Comparison of ENCODE assay signal across 22 cellular contexts in genomic region chr20:49119972-49120371, GRCh38.
A peak's percentile ranks its signal among the peaks of the same experiment; 100 is the strongest.
DNase-seq lines count a peak whose midpoint lies in the region; ATAC-seq and TF ChIP-seq lines count a peak whose summit lies in the region.
"Had no signal": no experiment of that assay in that cellular context is flagged by ENCODE, and none has a peak within 500 bp of the region (broad histone marks: within the 10 kb centered on the region; RNA-seq: fewer than 3 reads in every experiment).

No MANE protein-coding gene starts in this region.

- H3K9me3 ChIP-seq in IMR-90 (ENCODE audit: control insufficient read depth, insufficient read depth, low read length) = no peaks in the 10 kb centered on the region
- no peaks in the 10 kb centered on the region for H3K9me3 ChIP-seq in parathyroid adenoma (ENCODE audit: control insufficient read depth, low read length)
- H3K9me3 ChIP-seq: BLaER1 treated with 17β-estradiol and CSF1 and Interleukin-3, amounts not matched to agents 10 nM and 100 nM had no signal

- no TSS peak for BruUV-seq in IMR-90 (replicated peaks; lab: Mats Ljungman, UMichigan)

- no peak overlapping the region for H3K27ac ChIP-seq in IMR-90 (ENCODE audit: insufficient read depth, low read length)
- peak overlapping the region; percentile 45 for H3K27ac ChIP-seq in parathyroid adenoma
- H3K27ac ChIP-seq: 22Rv1; BLaER1 treated with 17β-estradiol and CSF1 and Interleukin-3, amounts not matched to agents 10 nM and 100 nM; RWPE1 had no signal

- peaks cover 11% of the 10 kb centered on the region for H3K79me2 ChIP-seq in parathyroid adenoma

- H2AFZ ChIP-seq in IMR-90 (replicated peaks; ENCODE audit: low read length, poor library complexity) = no peak overlapping the region
- H2AFZ ChIP-seq in parathyroid adenoma = peak overlapping the region; percentile 12

- no peak overlapping the region for H3K4ac ChIP-seq in IMR-90 (ENCODE audit: low read depth, low read length)

- H3K4me2 ChIP-seq in IMR-90 (ENCODE audit: low read depth, low read length) (no peak overlapping the region), parathyroid adenoma (ENCODE audit: low read length) (peak overlapping the region; percentile 60)
- H3K4me2 ChIP-seq: BLaER1 treated with 17β-estradiol and CSF1 and Interleukin-3, amounts not matched to agents 10 nM and 100 nM had no signal

- H3K9ac ChIP-seq in IMR-90 (ENCODE audit: low read depth, low read length) (no peak overlapping the region), parathyroid adenoma (no peak overlapping the region)
- H3K9ac ChIP-seq: BLaER1 treated with 17β-estradiol and CSF1 and Interleukin-3, amounts not matched to agents 10 nM and 100 nM had no signal

- ATAC-seq in IMR-90 (ENCODE audit: low read depth) (no peak), HG03565 (IDR thresholded peaks at IDR 0.05; ENCODE audit: unreplicated experiment) (no peak)
- no peak for ATAC-seq in central memory CD8-positive, alpha-beta T cell (replicated peaks; ENCODE audit: extremely low read depth, poor library complexity, severe bottlenecking)
- ATAC-seq in naive thymus-derived CD8-positive, alpha-beta T cell = no peak
- ATAC-seq: GM12878, HCT116 had no signal

- peaks cover 2% of the 10 kb centered on the region for H3K4me1 ChIP-seq in IMR-90 (ENCODE audit: control insufficient read depth, insufficient read depth, low read length)
- H3K4me1 ChIP-seq in parathyroid adenoma = peaks cover 32% of the 10 kb centered on the region
- H3K4me1 ChIP-seq: BLaER1 treated with 17β-estradiol and CSF1 and Interleukin-3, amounts not matched to agents 10 nM and 100 nM had no signal

- no peak overlapping the region for H2BK15ac ChIP-seq in IMR-90 (ENCODE audit: low read depth, low read length)

- H2BK5ac ChIP-seq in IMR-90 (ENCODE audit: low read depth, low read length, poor library complexity, severe bottlenecking) = no peak overlapping the region

- no peak for DNase-seq in T-helper 2 cell treated with Interferon-gamma antibody and Interleukin-4, amounts not matched to agents 5 μg/mL and 100 μg/mL, for 36 hours (ENCODE audit: low spot score)
- no peak for DNase-seq in T-helper 2 cell
- DNase-seq in IMR-90 = no peak
- no peak for DNase-seq in central memory CD8-positive, alpha-beta T cell (ENCODE audit: low spot score in 2 of 2)
- DNase-seq in naive thymus-derived CD8-positive, alpha-beta T cell = no peak
- no peak for DNase-seq in SIG-M5 treated with dmso at 0.1 percent for 504 hours (lab: John Stamatoyannopoulos, UW; ENCODE audit: unreplicated experiment)
- DNase-seq: CD4-positive, alpha-beta memory T cell; DND-41; NCI-H1092 treated with DMSO at 0.1 percent for 48 hours; NCI-H1436 treated with DMSO at 0.1 percent for 48 hours; NCI-H2029; NCI-H2227 treated with DMSO at 0.1 percent for 48 hours; NCI-H510A treated with DMSO at 0.1 percent for 48 hours; NCI-H748 treated with DMSO at 0.1 percent for 48 hours; SIG-M5 had no signal

- in situ Hi-C loops in IMR-90 (cut with MboI; ENCODE audit: low sequenced_read_pairs) = no loop called here

- intact Hi-C loops in IMR-90 (cut with micrococcal nuclease) = no loop called here

- H4K5ac ChIP-seq in IMR-90 (ENCODE audit: low read depth, low read length) = no peak overlapping the region

- H3K4me3 ChIP-seq in IMR-90 (ENCODE audit: insufficient read depth, low read depth, low read length) (no peak overlapping the region), parathyroid adenoma (ENCODE audit: low read depth, low read length) (peak overlapping the region; percentile 31)
- H3K4me3 ChIP-seq: BLaER1 treated with 17β-estradiol and CSF1 and Interleukin-3, amounts not matched to agents 10 nM and 100 nM; GM12878 had no signal

- dilution Hi-C loops in IMR-90 (cut with HindIII; ENCODE audit: low sequenced_read_pairs, unreplicated experiment) = no loop called here

- no peaks in the 10 kb centered on the region for H3K27me3 ChIP-seq in IMR-90 (ENCODE audit: control insufficient read depth, insufficient read depth, low read length)
- H3K27me3 ChIP-seq in parathyroid adenoma (ENCODE audit: control insufficient read depth, insufficient read depth, low read length) = no peaks in the 10 kb centered on the region
- H3K27me3 ChIP-seq: BLaER1 treated with 17β-estradiol and CSF1 and Interleukin-3, amounts not matched to agents 10 nM and 100 nM had no signal

- WGBS in IMR-90 (ENCODE audit: extremely low coverage in 2 of 2, insufficient read length in 1 of 2), 2 experiments = 96% methylated on average over 5 of the region's 7 CpGs; no CpG with 5 or more reads in 1 of the 2 experiments

- H3K27me3 Mint-ChIP-seq in T-helper 2 cell treated with Interferon-gamma antibody and Interleukin-4, amounts not matched to agents 5 μg/mL and 100 μg/mL, for 36 hours (ENCODE audit: low read depth) = no peaks in the 10 kb centered on the region
- H3K27me3 Mint-ChIP-seq in central memory CD8-positive, alpha-beta T cell = no peaks in the 10 kb centered on the region
- H3K27me3 Mint-ChIP-seq in naive thymus-derived CD8-positive, alpha-beta T cell = no peaks in the 10 kb centered on the region
- H3K27me3 Mint-ChIP-seq: CD4-positive, alpha-beta memory T cell had no signal

- H2AK9ac ChIP-seq in IMR-90 (replicated peaks; ENCODE audit: low read depth, low read length, poor library complexity) = no peak overlapping the region

- H3K9me1 ChIP-seq in IMR-90 (ENCODE audit: insufficient read depth, low read length) = peaks cover 7% of the 10 kb centered on the region

- H3K36me3 ChIP-seq in IMR-90 (ENCODE audit: control insufficient read depth, insufficient read depth, low read length) = peaks cover 53% of the 10 kb centered on the region
- H3K36me3 ChIP-seq in parathyroid adenoma (ENCODE audit: control insufficient read depth, insufficient read depth, low read length) = no peaks in the 10 kb centered on the region

- H3K36me3 Mint-ChIP-seq in T-helper 2 cell treated with Interferon-gamma antibody and Interleukin-4, amounts not matched to agents 5 μg/mL and 100 μg/mL, for 36 hours (ENCODE audit: low read depth) = peaks cover 69% of the 10 kb centered on the region
- peaks cover 75% of the 10 kb centered on the region for H3K36me3 Mint-ChIP-seq in central memory CD8-positive, alpha-beta T cell (ENCODE audit: insufficient read depth)
- H3K36me3 Mint-ChIP-seq in naive thymus-derived CD8-positive, alpha-beta T cell = peaks cover 4 to 92% (median 28%) of the 10 kb centered on the region in 3 donors

- peak overlapping the region; percentile 28 for H3K27ac Mint-ChIP-seq in T-helper 2 cell treated with Interferon-gamma antibody and Interleukin-4, amounts not matched to agents 5 μg/mL and 100 μg/mL, for 36 hours
- peak overlapping the region; percentile 81 for H3K27ac Mint-ChIP-seq in central memory CD8-positive, alpha-beta T cell (ENCODE audit: low read depth)
- peak overlapping the region in 4 of 10 donors; percentile 11 to 57 (median 54) for H3K27ac Mint-ChIP-seq in naive thymus-derived CD8-positive, alpha-beta T cell

- H4K20me1 ChIP-seq in IMR-90 (ENCODE audit: insufficient read depth, low read length) = peaks cover 4% of the 10 kb centered on the region

- no peak overlapping the region for H2BK20ac ChIP-seq in IMR-90 (ENCODE audit: low read depth, low read length)

- no peak for TF ChIP-seq POLR2A in IMR-90 (IDR thresholded peaks at IDR 0.05; ENCODE audit: low read depth, low read length)

- no peak for TF ChIP-seq RAD21 in IMR-90 (IDR thresholded peaks at IDR 0.05; ENCODE audit: low read length)

- peaks cover 2% of the 10 kb centered on the region for H3K4me1 Mint-ChIP-seq in T-helper 2 cell treated with Interferon-gamma antibody and Interleukin-4, amounts not matched to agents 5 μg/mL and 100 μg/mL, for 36 hours (ENCODE audit: low read depth)
- no peaks in the 10 kb centered on the region for H3K4me1 Mint-ChIP-seq in central memory CD8-positive, alpha-beta T cell
- peaks cover 0 to 4% (median under 1%) of the 10 kb centered on the region in 4 donors for H3K4me1 Mint-ChIP-seq in naive thymus-derived CD8-positive, alpha-beta T cell

- no peak overlapping the region for H3K56ac ChIP-seq in IMR-90 (ENCODE audit: extremely low read depth, insufficient read depth, low read length)

- no peak overlapping the region for H2AK5ac ChIP-seq in IMR-90 (ENCODE audit: low read depth, low read length)

- no peak overlapping the region for H3K18ac ChIP-seq in IMR-90 (ENCODE audit: low read depth, low read length)

- H3K79me1 ChIP-seq in IMR-90 (ENCODE audit: low read depth in 1 of 2, low read length in 2 of 2) = peaks cover 11 to 29% of the 10 kb centered on the region in 2 experiments

- TF ChIP-seq CTCF in IMR-90 (conservative IDR thresholded peaks at IDR 0.05; ENCODE audit: low read depth, low read length) (no peak), parathyroid adenoma (IDR thresholded peaks at IDR 0.05) (no peak)

- no peak overlapping the region for H3K4me3 Mint-ChIP-seq in T-helper 2 cell treated with Interferon-gamma antibody and Interleukin-4, amounts not matched to agents 5 μg/mL and 100 μg/mL, for 36 hours
- H3K4me3 Mint-ChIP-seq in central memory CD8-positive, alpha-beta T cell = no peak overlapping the region
- H3K4me3 Mint-ChIP-seq in naive thymus-derived CD8-positive, alpha-beta T cell = no peak overlapping the region
- H3K4me3 Mint-ChIP-seq: CD4-positive, alpha-beta memory T cell had no signal

- H4K91ac ChIP-seq in IMR-90 (ENCODE audit: insufficient read depth, low read depth, low read length) = no peak overlapping the region

- H2BK120ac ChIP-seq in IMR-90 (ENCODE audit: low read depth, low read length) = no peak overlapping the region

- POLR2A ChIA-PET in IMR-90 (lab: Charles Lee; ENCODE audit: unreplicated experiment) = no interaction called here
- POLR2A ChIA-PET in naive thymus-derived CD8-positive, alpha-beta T cell (lab: Charles Lee) = no interaction called here

- H4K8ac ChIP-seq in IMR-90 (ENCODE audit: low read depth in 2 of 2, low read length in 2 of 2) = no peak overlapping the region

- H3K23ac ChIP-seq in IMR-90 (ENCODE audit: low read depth, low read length) = no peak overlapping the region

- no peak overlapping the region for H3K14ac ChIP-seq in IMR-90 (replicated peaks; ENCODE audit: low read depth, low read length)

- no peaks in the 10 kb centered on the region for H3K9me3 Mint-ChIP-seq in T-helper 2 cell treated with Interferon-gamma antibody and Interleukin-4, amounts not matched to agents 5 μg/mL and 100 μg/mL, for 36 hours
- no peaks in the 10 kb centered on the region for H3K9me3 Mint-ChIP-seq in central memory CD8-positive, alpha-beta T cell
- H3K9me3 Mint-ChIP-seq in naive thymus-derived CD8-positive, alpha-beta T cell = no peaks in the 10 kb centered on the region
- H3K9me3 Mint-ChIP-seq: CD4-positive, alpha-beta memory T cell had no signal

- CTCF ChIA-PET in IMR-90 (lab: Yijun Ruan, JAX) = no interaction called here

TF ChIP-seq in IMR-90, 13 proteins besides CTCF, POLR2A, EP300 and RAD21:
- TF ChIP-seq MAFK (IDR thresholded peaks at IDR 0.05; ENCODE audit: low read depth, low read length) (peak; percentile 81), MXI1 (IDR thresholded peaks at IDR 0.05; ENCODE audit: borderline replicate concordance, low read depth, low read length) (no peak)
